28 cellular contexts compared by ENCODE assay signal in the genomic region with DNA sequence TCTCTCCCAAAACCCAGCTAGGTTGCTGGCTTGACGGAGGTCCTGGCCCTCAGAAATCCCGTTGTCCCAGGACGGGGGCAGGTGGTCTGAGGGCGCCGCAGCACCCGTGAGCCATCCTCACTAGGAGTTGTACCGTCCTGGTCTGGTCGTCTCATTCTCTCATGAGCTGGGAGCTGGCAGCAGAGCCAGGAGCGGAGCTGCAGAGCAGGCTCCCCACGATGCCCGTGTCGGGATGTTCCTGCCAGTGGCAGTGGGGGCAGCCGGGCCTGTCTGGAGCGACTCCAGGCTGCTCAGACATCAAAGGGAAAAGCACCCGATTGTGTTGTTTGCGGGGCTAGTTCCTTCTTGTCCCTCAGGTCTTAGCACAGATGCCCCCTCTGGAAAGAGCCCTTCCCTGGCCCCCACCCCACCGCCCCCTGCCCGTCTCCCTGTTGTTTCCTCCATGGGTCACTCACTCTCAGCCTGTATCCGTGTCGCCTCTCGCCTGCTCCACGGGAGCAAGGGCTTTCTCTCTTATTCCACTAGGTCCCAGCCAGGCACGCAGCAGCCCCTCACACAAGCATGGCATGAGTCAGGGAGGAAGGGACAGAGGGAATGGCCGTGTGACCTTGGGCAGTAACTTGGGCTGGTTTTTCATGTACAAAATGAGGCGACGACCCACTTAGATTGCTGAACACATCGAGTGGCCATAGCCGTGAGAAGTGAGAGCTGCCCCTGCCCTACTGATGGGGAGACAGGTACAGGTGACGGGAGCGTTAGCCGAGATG. TPM values are rescaled to one million over a fixed set of nuclear protein-coding genes. Genes with fewer than 3 reads are reported as not detected.
DNase-seq lines count a peak whose midpoint lies in the region; ATAC-seq and TF ChIP-seq lines count a peak whose summit lies in the region.
"Had no signal": no experiment of that assay in that cellular context is flagged by ENCODE, and none has a peak within 500 bp of the region (broad histone marks: within the 10 kb centered on the region; RNA-seq: fewer than 3 reads in every experiment).

No MANE protein-coding gene starts in this region.

- ATAC-seq in activated B cell treated with CpG ODN at 0.5 μM for 24 hours (ENCODE audit: low read depth) = no peak
- ATAC-seq in activated T-helper 17 cell treated with anti-CD3 and anti-CD28 coated beads, Interleukin-2, amount 50 U/mL, for 72 hours (replicated peaks) = no peak
- ATAC-seq in activated T-cell treated with anti-CD3 and anti-CD28 coated beads, Interleukin-2, amount 50 U/mL, for 4 hours = no peak
- ATAC-seq: activated CD8-positive, alpha-beta T cell treated with anti-CD3 and anti-CD28 coated beads, Interleukin-2, amount 10 ng/mL, durations not matched to agents 7 days and 5 days; activated T-cell treated with anti-CD3 and anti-CD28 coated beads, Interleukin-2, amount 50 U/mL, for 72 hours; HCT116; lower lobe of right lung; PC-3; T-helper 17 cell had no signal

- H3K27ac ChIP-seq in CD4-positive, alpha-beta memory T cell (ENCODE audit: low read depth, low read length) = no peak overlapping the region
- H3K27ac ChIP-seq: cardiac muscle cell, HL-60, SJCRH30, VCaP had no signal

- H3K27ac Mint-ChIP-seq in activated B cell treated with CpG ODN at 0.5 μM for 24 hours = peak overlapping the region; percentile 42
- H3K27ac Mint-ChIP-seq in activated T-helper 17 cell treated with anti-CD3 and anti-CD28 coated beads, Interleukin-2, amount 50 U/mL, for 72 hours = no peak overlapping the region
- H3K27ac Mint-ChIP-seq in CD4-positive, alpha-beta memory T cell = peak overlapping the region in 1 of 7 donors; percentile 36
- H3K27ac Mint-ChIP-seq: activated CD8-positive, alpha-beta T cell treated with anti-CD3 and anti-CD28 coated beads, Interleukin-2, amount 10 ng/mL, durations not matched to agents 7 days and 5 days; activated T-cell treated with anti-CD3 and anti-CD28 coated beads, Interleukin-2, amount 50 U/mL, for 72 hours; IgD-negative memory B cell; progenitor cell of endocrine pancreas; T-helper 17 cell had no signal

- no peak overlapping the region for H3K4me3 ChIP-seq in CD4-positive, alpha-beta memory T cell (ENCODE audit: low read length in 2 of 2)
- H3K4me3 ChIP-seq: cardiac muscle cell, esophagus muscularis mucosa, lower lobe of right lung, SJCRH30 had no signal

- POLR2A ChIA-PET in activated B cell treated with CpG ODN at 0.5 μM for 24 hours (lab: Charles Lee) = interaction anchor here (0.6 kb wide), 1 partner anchor 49 kb away, joined by 3 read pairs; no protein-coding TSS in a partner anchor
- POLR2A ChIA-PET in CD4-positive, alpha-beta memory T cell (lab: Charles Lee; ENCODE audit: partially characterized antibody) = interaction anchor here (0.6 to 1.3 kb wide), 3 partner anchors 86 to 95 kb away, joined by 3 to 5 read pairs (median 3); a partner anchor contains a TSS

- H3K36me3 Mint-ChIP-seq in activated B cell treated with CpG ODN at 0.5 μM for 24 hours (ENCODE audit: low read depth) = peaks cover 47% of the 10 kb centered on the region
- peaks cover 14% of the 10 kb centered on the region for H3K36me3 Mint-ChIP-seq in activated T-helper 17 cell treated with anti-CD3 and anti-CD28 coated beads, Interleukin-2, amount 50 U/mL, for 72 hours (ENCODE audit: low read depth)
- H3K36me3 Mint-ChIP-seq in CD4-positive, alpha-beta memory T cell = peaks cover 3 to 28% of the 10 kb centered on the region in 2 donors
- H3K36me3 Mint-ChIP-seq in activated T-cell treated with anti-CD3 and anti-CD28 coated beads, Interleukin-2, amount 50 U/mL, for 4 hours (ENCODE audit: insufficient read depth) = peaks cover 5% of the 10 kb centered on the region

- intact Hi-C loops in activated B cell treated with CpG ODN at 0.5 μM for 24 hours (cut with micrococcal nuclease) (no loop called here), posterior cingulate gyrus (cut with DNase I) (no loop called here)
- intact Hi-C loops in CD4-positive, alpha-beta memory T cell (cut with micrococcal nuclease) = no loop called here

- H3K9me3 Mint-ChIP-seq in activated B cell treated with CpG ODN at 0.5 μM for 24 hours = no peaks in the 10 kb centered on the region
- H3K9me3 Mint-ChIP-seq in activated T-helper 17 cell treated with anti-CD3 and anti-CD28 coated beads, Interleukin-2, amount 50 U/mL, for 72 hours = no peaks in the 10 kb centered on the region
- no peaks in the 10 kb centered on the region for H3K9me3 Mint-ChIP-seq in CD4-positive, alpha-beta memory T cell
- H3K9me3 Mint-ChIP-seq in activated T-cell treated with anti-CD3 and anti-CD28 coated beads, Interleukin-2, amount 50 U/mL, for 4 hours = no peaks in the 10 kb centered on the region
- H3K9me3 Mint-ChIP-seq: activated T-cell treated with anti-CD3 and anti-CD28 coated beads, Interleukin-2, amount 50 U/mL, for 72 hours; CD8-positive, alpha-beta memory T cell; IgD-negative memory B cell had no signal

- H3K9me3 ChIP-seq in CD4-positive, alpha-beta memory T cell (ENCODE audit: control insufficient read depth in 1 of 2, low read length in 2 of 2) = no peaks in the 10 kb centered on the region
- H3K9me3 ChIP-seq: esophagus muscularis mucosa, lower lobe of right lung, SJCRH30 had no signal

- CTCF ChIA-PET in activated B cell treated with CpG ODN at 0.5 μM for 24 hours (lab: Charles Lee) = interaction anchor here (0.6 to 1.4 kb wide), 2 partner anchors 13 to 79 kb away, joined by 3 read pairs; no protein-coding TSS in a partner anchor
- CTCF ChIA-PET in CD4-positive, alpha-beta memory T cell (lab: Charles Lee; ENCODE audit: partially characterized antibody) = no interaction called here

- peaks cover 9% of the 10 kb centered on the region for H3K4me1 ChIP-seq in CD4-positive, alpha-beta memory T cell (ENCODE audit: insufficient read depth, low read length)

- H3K4me3 Mint-ChIP-seq in activated B cell treated with CpG ODN at 0.5 μM for 24 hours = no peak overlapping the region
- H3K4me3 Mint-ChIP-seq in activated T-helper 17 cell treated with anti-CD3 and anti-CD28 coated beads, Interleukin-2, amount 50 U/mL, for 72 hours = no peak overlapping the region
- no peak overlapping the region for H3K4me3 Mint-ChIP-seq in CD4-positive, alpha-beta memory T cell
- H3K4me3 Mint-ChIP-seq in activated T-cell treated with anti-CD3 and anti-CD28 coated beads, Interleukin-2, amount 50 U/mL, for 4 hours = no peak overlapping the region
- H3K4me3 Mint-ChIP-seq: activated CD8-positive, alpha-beta T cell treated with anti-CD3 and anti-CD28 coated beads, Interleukin-2, amount 10 ng/mL, durations not matched to agents 7 days and 5 days; activated T-cell treated with anti-CD3 and anti-CD28 coated beads, Interleukin-2, amount 50 U/mL, for 72 hours; CD8-positive, alpha-beta memory T cell; IgD-negative memory B cell; T-helper 17 cell had no signal

- no peaks in the 10 kb centered on the region for H3K27me3 Mint-ChIP-seq in activated B cell treated with CpG ODN at 0.5 μM for 24 hours
- no peaks in the 10 kb centered on the region for H3K27me3 Mint-ChIP-seq in activated T-helper 17 cell treated with anti-CD3 and anti-CD28 coated beads, Interleukin-2, amount 50 U/mL, for 72 hours
- no peaks in the 10 kb centered on the region for H3K27me3 Mint-ChIP-seq in CD4-positive, alpha-beta memory T cell
- H3K27me3 Mint-ChIP-seq in activated T-cell treated with anti-CD3 and anti-CD28 coated beads, Interleukin-2, amount 50 U/mL, for 4 hours (ENCODE audit: low read depth) = no peaks in the 10 kb centered on the region
- H3K27me3 Mint-ChIP-seq: CD8-positive, alpha-beta memory T cell; IgD-negative memory B cell; progenitor cell of endocrine pancreas had no signal

- TF ChIP-seq CTCF in activated B cell treated with CpG ODN at 0.5 μM for 24 hours (IDR thresholded peaks at IDR 0.05) = no peak

- H3K36me3 ChIP-seq in CD4-positive, alpha-beta memory T cell (ENCODE audit: insufficient read depth, low read length) = peaks cover 16% of the 10 kb centered on the region
- H3K36me3 ChIP-seq: SJCRH30 had no signal

- H3K27me3 ChIP-seq in CD4-positive, alpha-beta memory T cell (ENCODE audit: insufficient read depth, low read length) = no peaks in the 10 kb centered on the region
- H3K27me3 ChIP-seq: cardiac muscle cell, SJCRH30 had no signal

- DNase-seq in Ammon's horn (ENCODE audit: low spot score) (peak; percentile 78), activated B cell treated with CpG ODN at 0.5 μM for 24 hours (no peak), hippocampal formation (lab: John Stamatoyannopoulos, UW) (peak; percentile 45 to 74), posterior cingulate gyrus (peak; percentile 43 to 97 (median 72)), HK-2 (ENCODE audit: unreplicated experiment) (no peak)
- DNase-seq in CD4-positive, alpha-beta memory T cell = no peak
- DNase-seq in activated T-cell treated with anti-CD3 and anti-CD28 coated beads, Interleukin-2, amount 50 U/mL, for 4 hours = no peak
- DNase-seq: activated CD8-positive, alpha-beta T cell treated with anti-CD3 and anti-CD28 coated beads, Interleukin-2, amount 10 ng/mL, durations not matched to agents 7 days and 5 days; activated T-cell treated with anti-CD3 and anti-CD28 coated beads, Interleukin-2, amount 50 U/mL, for 72 hours; effector memory CD4-positive, alpha-beta T cell; lower lobe of right lung; NCI-H187; NCI-H226; NCI-H82; PC-3; SJCRH30; stimulated activated CD4-positive, alpha-beta T cell treated with anti-CD3 and anti-CD28 coated beads, Interleukin-4, amount 100 ng/mL, for 4 hours; T-helper 17 cell had no signal

- H3K4me1 Mint-ChIP-seq in activated B cell treated with CpG ODN at 0.5 μM for 24 hours = peaks cover 18% of the 10 kb centered on the region
- H3K4me1 Mint-ChIP-seq in activated T-helper 17 cell treated with anti-CD3 and anti-CD28 coated beads, Interleukin-2, amount 50 U/mL, for 72 hours = no peaks in the 10 kb centered on the region
- H3K4me1 Mint-ChIP-seq in CD4-positive, alpha-beta memory T cell = peaks cover 0 to 11% (median 1%) of the 10 kb centered on the region in 4 donors
- H3K4me1 Mint-ChIP-seq in activated T-cell treated with anti-CD3 and anti-CD28 coated beads, Interleukin-2, amount 50 U/mL, for 4 hours (ENCODE audit: low read depth) = peaks cover 9% of the 10 kb centered on the region

RNA-seq across cellular contexts. Expression of a gene that starts 23.2 kb away (rescaled TPM):
- total RNA-seq in activated B cell treated with CpG ODN at 0.5 μM for 24 hours = 41.5 and 43.4 TPM in 2 replicates
- total RNA-seq in activated T-helper 17 cell treated with anti-CD3 and anti-CD28 coated beads, Interleukin-2, amount 50 U/mL, for 72 hours = 1 to 10 TPM; 1.5 to 1.6 TPM
- total RNA-seq in CD4-positive, alpha-beta memory T cell = under 1 TPM; 0.19 to 0.73 TPM
- not detected for polyA plus RNA-seq in CD4-positive, alpha-beta memory T cell
- total RNA-seq in activated T-cell treated with anti-CD3 and anti-CD28 coated beads, Interleukin-2, amount 50 U/mL, for 4 hours = under 1 TPM; 0.30 to 0.90 (median 0.40) TPM
- total RNA-seq: myocyte, PC-3, SJCRH30 had no signal

RNA-seq across cellular contexts. Expression of a gene that starts 34.1 kb away (rescaled TPM):
- total RNA-seq in activated B cell treated with CpG ODN at 0.5 μM for 24 hours = 29.4 and 37.4 TPM in 2 replicates
- total RNA-seq in activated T-helper 17 cell treated with anti-CD3 and anti-CD28 coated beads, Interleukin-2, amount 50 U/mL, for 72 hours = 10 to 100 TPM; 15.2 to 20.9 TPM
- total RNA-seq in CD4-positive, alpha-beta memory T cell = 10 to 100 TPM; 43.5 to 52.9 TPM
- polyA plus RNA-seq in CD4-positive, alpha-beta memory T cell = 1 to 10 TPM; 4.0 TPM
- 10 to 100 TPM; 20.0 to 24.8 (median 23.7) TPM for total RNA-seq in activated T-cell treated with anti-CD3 and anti-CD28 coated beads, Interleukin-2, amount 50 U/mL, for 4 hours

Comparison
In these comparisons a context has a peak if more than half of its experiments do, and no peak if none do; other contexts are left out.
1. DNase-seq: peak in Ammon's horn (single experiment), hippocampal formation (2 of 2) and posterior cingulate gyrus (10 of 10); none in activated B cell treated with CpG ODN at 0.5 μM for 24 hours (single experiment), CD4-positive, alpha-beta memory T cell (0 of 5), activated T-cell treated with anti-CD3 and anti-CD28 coated beads, Interleukin-2, amount 50 U/mL, for 4 hours (single experiment) and HK-2 (single experiment).
2. RNA of a gene that starts 23.2 kb away (total RNA-seq): 41.5 to 43.4 TPM in activated B cell treated with CpG ODN at 0.5 μM for 24 hours; 1.5 to 1.6 TPM in activated T-helper 17 cell treated with anti-CD3 and anti-CD28 coated beads, Interleukin-2, amount 50 U/mL, for 72 hours, 0.19 to 0.73 TPM in CD4-positive, alpha-beta memory T cell and 0.30 to 0.90 TPM in activated T-cell treated with anti-CD3 and anti-CD28 coated beads, Interleukin-2, amount 50 U/mL, for 4 hours; every median in the first group is over 10 times any median in the second.